ENCODE assay signal across 8 cellular contexts in the genomic region with DNA sequence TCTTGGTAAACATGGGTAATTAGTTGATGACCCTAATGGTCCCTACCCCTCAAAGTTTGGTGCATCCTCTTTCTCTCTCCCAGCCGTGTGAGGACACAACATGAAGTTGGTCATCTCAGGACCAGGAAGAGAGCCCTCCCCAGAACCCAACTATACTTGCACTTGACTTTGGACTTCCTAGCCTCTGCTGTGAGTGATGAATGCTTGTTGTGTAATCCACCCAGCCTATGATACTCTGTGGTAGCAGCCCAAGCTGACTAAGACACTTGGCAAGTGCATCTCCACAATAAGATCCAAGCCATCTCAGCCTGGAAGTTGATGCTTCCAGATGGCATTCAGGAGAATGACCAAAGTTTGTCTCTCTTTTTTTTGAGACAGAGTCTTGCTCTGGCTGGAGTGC.
DNase-seq lines count a peak whose midpoint lies in the region; ATAC-seq and TF ChIP-seq lines count a peak whose summit lies in the region.
"Not testable (repeated sequence)": the region's sequence is repeated elsewhere in the genome, so short reads cannot be mapped to it uniquely, and the experiment has no call there.

No MANE protein-coding gene starts in this region.

- POLR2A ChIA-PET in BJ (lab: Charles Lee): not testable (repeated sequence)
- POLR2A ChIA-PET in PC-3 (lab: Charles Lee; ENCODE audit: unreplicated experiment): interaction anchor here (0.6 kb wide), 3 partner anchors 66 to 859 kb away, joined by 4 to 7 read pairs (median 6); no protein-coding TSS in a partner anchor

- H3K27me3 Mint-ChIP-seq in activated CD4-positive, alpha-beta T cell treated with anti-CD3 and anti-CD28 coated beads, Interleukin-2, amount 10 ng/mL, durations not matched to agents 24 days and 14 days; natural killer cell (ENCODE audit: low read depth in 2 of 2): not testable (repeated sequence)

- H3K36me3 Mint-ChIP-seq in activated CD4-positive, alpha-beta T cell treated with anti-CD3 and anti-CD28 coated beads, Interleukin-2, amount 10 ng/mL, durations not matched to agents 24 days and 14 days (ENCODE audit: low read depth); natural killer cell: not testable (repeated sequence)

- H3K27ac ChIP-seq in PC-3 (ENCODE audit: low read length): peak overlapping the region; percentile 68
- H3K27ac ChIP-seq in epithelial cell of prostate: not testable (repeated sequence)

- DNase-seq in BJ (ENCODE audit: low read depth) (peak; percentile 33), HT1080 (ENCODE audit: low read depth) (peak; percentile 81), PC-3 (peak; percentile 90), epithelial cell of prostate (ENCODE audit: low read depth, low spot score) (peak; percentile 53), hepatic stellate cell (ENCODE audit: low spot score) (peak; percentile 20), stromal cell of bone marrow (ENCODE audit: low read depth) (peak; percentile 79)
- DNase-seq in activated CD4-positive, alpha-beta T cell treated with anti-CD3 and anti-CD28 coated beads, Interleukin-2, amount 10 ng/mL, durations not matched to agents 24 days and 14 days; natural killer cell: not testable (repeated sequence)

- not testable (repeated sequence) for H3K36me3 ChIP-seq in BJ (ENCODE audit: control insufficient read depth, insufficient read depth, low read length); PC-3 (ENCODE audit: low read depth, low read length)

- intact Hi-C loops in PC-3 (cut with micrococcal nuclease); activated CD4-positive, alpha-beta T cell treated with anti-CD3 and anti-CD28 coated beads, Interleukin-2, amount 10 ng/mL, durations not matched to agents 24 days and 14 days (cut with micrococcal nuclease); natural killer cell (cut with micrococcal nuclease): not testable (repeated sequence)

- H3K9me3 ChIP-seq in PC-3 (ENCODE audit: low read length): not testable (repeated sequence)

- H3F3A ChIP-seq in PC-3 (ENCODE audit: low read length, unreplicated experiment): not testable (repeated sequence)

- H3K4me2 ChIP-seq in PC-3 (ENCODE audit: low read length): not testable (repeated sequence)

- not testable (repeated sequence) for BruUV-seq in PC-3 (replicated peaks; lab: Mats Ljungman, UMichigan)

- H4K20me1 ChIP-seq in PC-3 (ENCODE audit: low read length): not testable (repeated sequence)

- peak overlapping the region; percentile 72 for H3K27ac Mint-ChIP-seq in activated CD4-positive, alpha-beta T cell treated with anti-CD3 and anti-CD28 coated beads, Interleukin-2, amount 10 ng/mL, durations not matched to agents 24 days and 14 days
- H3K27ac Mint-ChIP-seq in natural killer cell: peak overlapping the region; percentile 14 to 84

- peaks cover 51% of the 10 kb centered on the region for H3K4me1 ChIP-seq in PC-3 (ENCODE audit: insufficient read depth, low read length)

- peak; percentile 52 for ATAC-seq in PC-3
- ATAC-seq in natural killer cell: not testable (repeated sequence)

- not testable (repeated sequence) for H2AFZ ChIP-seq in PC-3 (ENCODE audit: low read length)

- not testable (repeated sequence) for H3K9ac ChIP-seq in PC-3 (ENCODE audit: low read length)

- H3K4me3 Mint-ChIP-seq in activated CD4-positive, alpha-beta T cell treated with anti-CD3 and anti-CD28 coated beads, Interleukin-2, amount 10 ng/mL, durations not matched to agents 24 days and 14 days; natural killer cell: not testable (repeated sequence)

- TF ChIP-seq CTCF in BJ (IDR thresholded peaks at IDR 0.05; ENCODE audit: insufficient read depth, low read depth, low read length); PC-3 (conservative IDR thresholded peaks at IDR 0.05; ENCODE audit: low read depth, low read length); natural killer cell (IDR thresholded peaks at IDR 0.05): not testable (repeated sequence)

- not testable (repeated sequence) for H3K27me3 ChIP-seq in BJ (ENCODE audit: control insufficient read depth, insufficient read depth, low read length); PC-3 (ENCODE audit: low read length)

- not testable (repeated sequence) for H3K79me2 ChIP-seq in PC-3 (ENCODE audit: low read length)

- H3K9me3 Mint-ChIP-seq in activated CD4-positive, alpha-beta T cell treated with anti-CD3 and anti-CD28 coated beads, Interleukin-2, amount 10 ng/mL, durations not matched to agents 24 days and 14 days; natural killer cell: not testable (repeated sequence)

- not testable (repeated sequence) for H3K4me3 ChIP-seq in BJ (ENCODE audit: low read depth, low read length); PC-3 (ENCODE audit: low read length)

- H3K9me2 ChIP-seq in PC-3 (replicated peaks; ENCODE audit: low read length): not testable (repeated sequence)

- CTCF ChIA-PET in BJ (lab: Yijun Ruan, JAX): not testable (repeated sequence)
- CTCF ChIA-PET in PC-3 (lab: Charles Lee): interaction anchor here (0.6 kb wide), 1 partner anchor 121 kb away, joined by 4 read pairs; no protein-coding TSS in a partner anchor

- peaks cover 41% of the 10 kb centered on the region for H3K4me1 Mint-ChIP-seq in activated CD4-positive, alpha-beta T cell treated with anti-CD3 and anti-CD28 coated beads, Interleukin-2, amount 10 ng/mL, durations not matched to agents 24 days and 14 days
- peaks cover 13 to 29% of the 10 kb centered on the region in 2 donors for H3K4me1 Mint-ChIP-seq in natural killer cell
